22 cellular contexts compared by ENCODE assay signal in genomic region chr9:123784513-123784912, GRCh38.
DNase-seq lines count a peak whose midpoint lies in the region; ATAC-seq and TF ChIP-seq lines count a peak whose summit lies in the region.
"Had no signal": no experiment of that assay in that cellular context is flagged by ENCODE, and none has a peak within 500 bp of the region (broad histone marks: within the 10 kb centered on the region; RNA-seq: fewer than 3 reads in every experiment).

No MANE protein-coding gene starts in this region.

- H3K9me3 Mint-ChIP-seq in MCF 10A (ENCODE audit: unreplicated experiment): no peaks in the 10 kb centered on the region
- H3K9me3 Mint-ChIP-seq in activated T-helper 17 cell treated with anti-CD3 and anti-CD28 coated beads, Interleukin-2, amount 50 U/mL, for 72 hours: no peaks in the 10 kb centered on the region
- H3K9me3 Mint-ChIP-seq: activated CD4-positive, alpha-beta T cell treated with anti-CD3 and anti-CD28 coated beads, Interleukin-2, amount 10 ng/mL, durations not matched to agents 7 days and 5 days; CD4-positive, CD25-positive, alpha-beta regulatory T cell; natural killer cell treated with Interleukin-12 subunit alpha and Interleukin-12 subunit beta and Interleukin-15 and Interleukin-18, amount 100 ng/mL, for 72 hours; stimulated activated naive CD8-positive, alpha-beta T cell treated with anti-CD3 and anti-CD28 coated beads, Interleukin-15, amount 100 ng/mL, for 72 hours; T-cell had no signal

- CTCF ChIA-PET in MCF 10A (lab: Yijun Ruan, JAX): no interaction called here

- POLR2A ChIA-PET in MCF 10A (lab: Yijun Ruan, JAX): no interaction called here

- no peak overlapping the region for H3K27ac ChIP-seq in breast epithelium
- H3K27ac ChIP-seq: gastrocnemius medialis had no signal

- no peak for TF ChIP-seq CTCF in MCF 10A (IDR thresholded peaks at IDR 0.05; ENCODE audit: unreplicated experiment)
- no peak for TF ChIP-seq CTCF in breast epithelium (IDR thresholded peaks at IDR 0.05)
- TF ChIP-seq CTCF in fibroblast of pulmonary artery (IDR thresholded peaks at IDR 0.05; ENCODE audit: low read length, missing control alignments): no peak

- DNase-seq in MCF 10A (ENCODE audit: unreplicated experiment): peak; percentile 50
- DNase-seq in breast epithelium (ENCODE audit: low spot score in 2 of 2): no peak
- DNase-seq in amniotic stem cell (lab: John Stamatoyannopoulos, UW): peak; percentile 45
- peak; percentile 81 for DNase-seq in fibroblast of pulmonary artery (ENCODE audit: low read depth)
- DNase-seq in NCI-H510A treated with DMSO at 0.1 percent for 48 hours (lab: John Stamatoyannopoulos, UW): no peak
- DNase-seq in NCI-H1417 treated with DMSO at 0.1 percent for 48 hours (lab: John Stamatoyannopoulos, UW): no peak
- DNase-seq: 8988T; activated CD4-positive, alpha-beta T cell treated with anti-CD3 and anti-CD28 coated beads, Interleukin-2, amount 10 ng/mL, durations not matched to agents 7 days and 5 days; activated CD8-positive, alpha-beta memory T cell treated with anti-CD3 and anti-CD28 coated beads, Interleukin-2, amount 50 U/mL, for 48 hours; activated effector memory CD4-positive, alpha-beta T cell treated with anti-CD3 and anti-CD28 coated beads, Interleukin-2, amount 50 U/mL, for 16 hours; CD4-positive, CD25-positive, alpha-beta regulatory T cell; DMS 273 treated with DMSO at 0.1 percent for 48 hours; gastrocnemius medialis; NCI-H2171; NCI-H69; posterior cingulate gyrus; stimulated activated naive CD8-positive, alpha-beta T cell treated with anti-CD3 and anti-CD28 coated beads, Interleukin-15, amount 100 ng/mL, for 72 hours; T-cell had no signal

- H3K4me3 ChIP-seq in breast epithelium: no peak overlapping the region
- H3K4me3 ChIP-seq in fibroblast of pulmonary artery (replicated peaks; ENCODE audit: low read depth, low read length): no peak overlapping the region
- H3K4me3 ChIP-seq: gastrocnemius medialis had no signal

- intact Hi-C loops in MCF 10A (cut with micrococcal nuclease) (no loop called here), breast epithelium (cut with DNase I; ENCODE audit: low total_unique reads) (no loop called here)

- no peak overlapping the region for H3K4me3 Mint-ChIP-seq in MCF 10A (ENCODE audit: unreplicated experiment)
- no peak overlapping the region for H3K4me3 Mint-ChIP-seq in activated T-helper 17 cell treated with anti-CD3 and anti-CD28 coated beads, Interleukin-2, amount 50 U/mL, for 72 hours
- H3K4me3 Mint-ChIP-seq: activated CD4-positive, alpha-beta T cell treated with anti-CD3 and anti-CD28 coated beads, Interleukin-2, amount 10 ng/mL, durations not matched to agents 7 days and 5 days; CD4-positive, CD25-positive, alpha-beta regulatory T cell; natural killer cell treated with Interleukin-12 subunit alpha and Interleukin-12 subunit beta and Interleukin-15 and Interleukin-18, amount 100 ng/mL, for 72 hours; stimulated activated naive CD8-positive, alpha-beta T cell treated with anti-CD3 and anti-CD28 coated beads, Interleukin-15, amount 100 ng/mL, for 72 hours; T-cell had no signal

- H3K36me3 Mint-ChIP-seq in MCF 10A (ENCODE audit: insufficient read depth, unreplicated experiment): peaks cover 12% of the 10 kb centered on the region
- no peaks in the 10 kb centered on the region for H3K36me3 Mint-ChIP-seq in activated T-helper 17 cell treated with anti-CD3 and anti-CD28 coated beads, Interleukin-2, amount 50 U/mL, for 72 hours (ENCODE audit: low read depth)
- H3K36me3 Mint-ChIP-seq: natural killer cell treated with Interleukin-12 subunit alpha and Interleukin-12 subunit beta and Interleukin-15 and Interleukin-18, amount 100 ng/mL, for 72 hours had no signal

- no peaks in the 10 kb centered on the region for H3K27me3 Mint-ChIP-seq in MCF 10A (ENCODE audit: insufficient read depth, unreplicated experiment)
- H3K27me3 Mint-ChIP-seq in activated T-helper 17 cell treated with anti-CD3 and anti-CD28 coated beads, Interleukin-2, amount 50 U/mL, for 72 hours: no peaks in the 10 kb centered on the region
- H3K27me3 Mint-ChIP-seq: activated CD4-positive, alpha-beta T cell treated with anti-CD3 and anti-CD28 coated beads, Interleukin-2, amount 10 ng/mL, durations not matched to agents 7 days and 5 days; CD4-positive, CD25-positive, alpha-beta regulatory T cell; stimulated activated naive CD8-positive, alpha-beta T cell treated with anti-CD3 and anti-CD28 coated beads, Interleukin-15, amount 100 ng/mL, for 72 hours; T-cell had no signal

- H3K4me1 ChIP-seq in breast epithelium: no peaks in the 10 kb centered on the region
- H3K4me1 ChIP-seq: gastrocnemius medialis had no signal

- peaks cover 8% of the 10 kb centered on the region for H3K4me1 Mint-ChIP-seq in MCF 10A (ENCODE audit: insufficient read depth, unreplicated experiment)
- peaks cover 4% of the 10 kb centered on the region for H3K4me1 Mint-ChIP-seq in activated T-helper 17 cell treated with anti-CD3 and anti-CD28 coated beads, Interleukin-2, amount 50 U/mL, for 72 hours
- H3K4me1 Mint-ChIP-seq: activated CD4-positive, alpha-beta T cell treated with anti-CD3 and anti-CD28 coated beads, Interleukin-2, amount 10 ng/mL, durations not matched to agents 7 days and 5 days; CD4-positive, CD25-positive, alpha-beta regulatory T cell; stimulated activated naive CD8-positive, alpha-beta T cell treated with anti-CD3 and anti-CD28 coated beads, Interleukin-15, amount 100 ng/mL, for 72 hours; T-cell had no signal

- ATAC-seq in HG02642 (IDR thresholded peaks at IDR 0.05; ENCODE audit: poor library complexity, unreplicated experiment): no peak
- ATAC-seq in activated T-helper 17 cell treated with anti-CD3 and anti-CD28 coated beads, Interleukin-2, amount 50 U/mL, for 72 hours (replicated peaks): no peak
- ATAC-seq: gastrocnemius medialis; natural killer cell treated with Interleukin-12 subunit alpha and Interleukin-12 subunit beta and Interleukin-15 and Interleukin-18, amount 100 ng/mL, for 72 hours; Right ventricle myocardium inferior; stimulated activated naive CD8-positive, alpha-beta T cell treated with anti-CD3 and anti-CD28 coated beads, Interleukin-15, amount 100 ng/mL, for 72 hours; T-cell had no signal

- TF ChIP-seq POLR2A in breast epithelium (IDR thresholded peaks at IDR 0.05): no peak

- H3K36me3 ChIP-seq in breast epithelium: no peaks in the 10 kb centered on the region
- H3K36me3 ChIP-seq: gastrocnemius medialis had no signal

- no TSS peak for BruUV-seq in MCF 10A (replicated peaks; lab: Mats Ljungman, UMichigan)

- H3K27ac Mint-ChIP-seq in MCF 10A (ENCODE audit: low read depth, unreplicated experiment): no peak overlapping the region
- H3K27ac Mint-ChIP-seq in activated T-helper 17 cell treated with anti-CD3 and anti-CD28 coated beads, Interleukin-2, amount 50 U/mL, for 72 hours: no peak overlapping the region
- H3K27ac Mint-ChIP-seq: activated CD4-positive, alpha-beta T cell treated with anti-CD3 and anti-CD28 coated beads, Interleukin-2, amount 10 ng/mL, durations not matched to agents 7 days and 5 days; CD4-positive, CD25-positive, alpha-beta regulatory T cell; natural killer cell treated with Interleukin-12 subunit alpha and Interleukin-12 subunit beta and Interleukin-15 and Interleukin-18, amount 100 ng/mL, for 72 hours; stimulated activated naive CD8-positive, alpha-beta T cell treated with anti-CD3 and anti-CD28 coated beads, Interleukin-15, amount 100 ng/mL, for 72 hours; T-cell had no signal

- no peaks in the 10 kb centered on the region for H3K9me3 ChIP-seq in breast epithelium
- H3K9me3 ChIP-seq: gastrocnemius medialis had no signal

- no peaks in the 10 kb centered on the region for H3K27me3 ChIP-seq in breast epithelium
- H3K27me3 ChIP-seq: gastrocnemius medialis had no signal

Comparison
In these comparisons a context has a peak if more than half of its experiments do, and no peak if none do; other contexts are left out.
1. DNase-seq: peak in MCF 10A (single experiment), amniotic stem cell (single experiment) and fibroblast of pulmonary artery (single experiment); none in breast epithelium (0 of 2), NCI-H510A treated with DMSO at 0.1 percent for 48 hours (single experiment) and NCI-H1417 treated with DMSO at 0.1 percent for 48 hours (single experiment).